Comparison of ENCODE assay signal across 7 cellular contexts in genomic region chr5:96936431-96937221, GRCh38. TPM values are rescaled to one million over a fixed set of nuclear protein-coding genes. Genes with fewer than 3 reads are reported as not detected.
DNase-seq lines count a peak whose midpoint lies in the region; ATAC-seq and TF ChIP-seq lines count a peak whose summit lies in the region.

No MANE protein-coding gene starts in this region.

- H2BK15ac ChIP-seq in neuronal stem cell (ENCODE audit: low read length), result peak overlapping the region; percentile 51

- H3K27ac ChIP-seq in foreskin keratinocyte (peak overlapping the region; percentile 70), neuronal stem cell (replicated peaks; ENCODE audit: low read length) (no peak overlapping the region), thyroid gland (peak overlapping the region; percentile 87 to 96 (median 91))

- peak overlapping the region; percentile 95 for H3K4me3 Mint-ChIP-seq in activated T-helper 17 cell treated with anti-CD3 and anti-CD28 coated beads, Interleukin-2, amount 50 U/mL, for 72 hours

- no peaks in the 10 kb centered on the region for H3K9me3 Mint-ChIP-seq in activated T-helper 17 cell treated with anti-CD3 and anti-CD28 coated beads, Interleukin-2, amount 50 U/mL, for 72 hours

- H3K4me1 Mint-ChIP-seq in activated T-helper 17 cell treated with anti-CD3 and anti-CD28 coated beads, Interleukin-2, amount 50 U/mL, for 72 hours, result peaks cover 41% of the 10 kb centered on the region

- ATAC-seq in GM18511 (IDR thresholded peaks at IDR 0.05; ENCODE audit: unreplicated experiment), result peak; percentile 25
- ATAC-seq in HG02798 (IDR thresholded peaks at IDR 0.05; ENCODE audit: poor library complexity, unreplicated experiment), result peak; percentile 16
- peak; percentile 16 for ATAC-seq in activated T-helper 17 cell treated with anti-CD3 and anti-CD28 coated beads, Interleukin-2, amount 50 U/mL, for 72 hours (replicated peaks)
- ATAC-seq in foreskin keratinocyte, result peak; percentile 4

- H3K79me1 ChIP-seq in neuronal stem cell (ENCODE audit: low read depth, low read length), result peaks cover 4% of the 10 kb centered on the region

- H2BK12ac ChIP-seq in neuronal stem cell (ENCODE audit: low read length), result no peak overlapping the region

- no peaks in the 10 kb centered on the region for H3K27me3 Mint-ChIP-seq in activated T-helper 17 cell treated with anti-CD3 and anti-CD28 coated beads, Interleukin-2, amount 50 U/mL, for 72 hours

- H3K18ac ChIP-seq in neuronal stem cell (ENCODE audit: low read length), result peak overlapping the region; percentile 95

- H3K23ac ChIP-seq in neuronal stem cell (ENCODE audit: low read depth, low read length, poor library complexity), result no peak overlapping the region

- H3K9ac ChIP-seq in neuronal stem cell (ENCODE audit: low read depth, low read length, poor library complexity), result peak overlapping the region; percentile 87

- H3K27ac Mint-ChIP-seq in activated T-helper 17 cell treated with anti-CD3 and anti-CD28 coated beads, Interleukin-2, amount 50 U/mL, for 72 hours, result peak overlapping the region; percentile 94

- peaks cover 0 to 6% of the 10 kb centered on the region in 2 donors for H3K9me3 ChIP-seq in neuronal stem cell (replicated peaks in 1 of 2; ENCODE audit: control insufficient read depth in 2 of 2, insufficient read depth in 1 of 2, low read depth in 1 of 2, low read length in 2 of 2)
- no peaks in the 10 kb centered on the region for H3K9me3 ChIP-seq in thyroid gland

- H2BK120ac ChIP-seq in neuronal stem cell (ENCODE audit: low read depth, low read length), result no peak overlapping the region

- H3K4me1 ChIP-seq in foreskin keratinocyte (peaks cover 26% of the 10 kb centered on the region), neuronal stem cell (ENCODE audit: control insufficient read depth in 2 of 2, insufficient read depth in 1 of 2, low read depth in 1 of 2, low read length in 2 of 2) (peaks cover 6 to 7% of the 10 kb centered on the region in 2 donors), thyroid gland (peaks cover 11 to 15% of the 10 kb centered on the region in 2 donors)

- H2AK5ac ChIP-seq in neuronal stem cell (ENCODE audit: low read depth, low read length), result no peak overlapping the region

- peak overlapping the region; percentile 86 for H3K4me2 ChIP-seq in neuronal stem cell (ENCODE audit: insufficient read depth, low read length, poor library complexity, severe bottlenecking)

- H4K91ac ChIP-seq in neuronal stem cell (ENCODE audit: low read depth, low read length, poor library complexity), result no peak overlapping the region

- H3K36me3 ChIP-seq in neuronal stem cell (replicated peaks in 1 of 2; ENCODE audit: control insufficient read depth in 2 of 2, insufficient read depth in 2 of 2, low read length in 2 of 2), result no peaks in the 10 kb centered on the region
- H3K36me3 ChIP-seq in thyroid gland, result no peaks in the 10 kb centered on the region

- H2AFZ ChIP-seq in neuronal stem cell (ENCODE audit: low read length), result peak overlapping the region; percentile 97

- H3K36me3 Mint-ChIP-seq in activated T-helper 17 cell treated with anti-CD3 and anti-CD28 coated beads, Interleukin-2, amount 50 U/mL, for 72 hours (ENCODE audit: low read depth), result peaks cover 37% of the 10 kb centered on the region

- peak overlapping the region; percentile 94 for H2BK5ac ChIP-seq in neuronal stem cell (ENCODE audit: low read length)

- H3K27me3 ChIP-seq in foreskin keratinocyte (no peaks in the 10 kb centered on the region), neuronal stem cell (ENCODE audit: control insufficient read depth in 3 of 3, insufficient read depth in 3 of 3, low read depth in 1 of 3, low read length in 3 of 3) (peaks cover 0 to 7% (median 0%) of the 10 kb centered on the region in 3 experiments), thyroid gland (no peaks in the 10 kb centered on the region)

- no peak overlapping the region for H3K4ac ChIP-seq in neuronal stem cell (ENCODE audit: low read length)

- no CpG with 5 or more reads among the region's 27 CpGs for WGBS in neuronal stem cell (ENCODE audit: extremely low coverage in 2 of 2, insufficient read length in 2 of 2, insufficient replicate concordance in 1 of 2), 2 donors
- 1% methylated on average over 19 to 24 of the region's 27 CpGs for WGBS in thyroid gland, 2 donors

- intact Hi-C loops in thyroid gland (cut with DNase I), result no loop called here

- peak; percentile 11 for TF ChIP-seq CTCF in foreskin keratinocyte (conservative IDR thresholded peaks at IDR 0.05)
- no peak for TF ChIP-seq CTCF in thyroid gland (IDR thresholded peaks at IDR 0.05)

- no peak overlapping the region for H4K8ac ChIP-seq in neuronal stem cell (ENCODE audit: low read depth, low read length)

- DNase-seq in OCI-M1 (lab: John Stamatoyannopoulos, UW), result peak; percentile 68
- no peak for DNase-seq in foreskin keratinocyte
- peak; percentile 23 for DNase-seq in neuronal stem cell (ENCODE audit: low spot score)
- DNase-seq in thyroid gland, result peak; percentile 39 to 54

- H3K14ac ChIP-seq in neuronal stem cell (ENCODE audit: low read length), result no peak overlapping the region

- no peak for TF ChIP-seq POLR2A in thyroid gland (IDR thresholded peaks at IDR 0.05)

- peak overlapping the region; percentile 86 to 91 for H3K4me3 ChIP-seq in neuronal stem cell (ENCODE audit: low read length in 2 of 2)
- peak overlapping the region; percentile 38 to 99 (median 81) for H3K4me3 ChIP-seq in thyroid gland (replicated peaks in 1 of 3)

RNA-seq across cellular contexts. Expression of gene LNPEP, which starts 0.7 kb away (rescaled TPM):
- total RNA-seq in activated T-helper 17 cell treated with anti-CD3 and anti-CD28 coated beads, Interleukin-2, amount 50 U/mL, for 72 hours, result 10 to 100 TPM; 45.0 to 52.7 TPM
- total RNA-seq in foreskin keratinocyte, result 28.9 and 30.7 TPM in 2 replicates
- 2.9 and 3.1 TPM in 2 replicates for polyA plus RNA-seq in foreskin keratinocyte
- 2.2 TPM for polyA plus RNA-seq in neuronal stem cell (2013, experiment 1 of 2)
- polyA plus RNA-seq in neuronal stem cell (2013, experiment 2 of 2), result 2.7 TPM
- total RNA-seq in thyroid gland, result 10 to 100 TPM; 35.0 to 59.9 (median 45.2) TPM

Comparison
In these comparisons a context has a peak if more than half of its experiments do, and no peak if none do; other contexts are left out.
1. DNase-seq: peak in OCI-M1 (single experiment), neuronal stem cell (single experiment) and thyroid gland (2 of 2); none in foreskin keratinocyte (0 of 2).
2. Peak in every context shown above with its lines, with median percentiles within 50 percentile points of each other: ATAC-seq.